16 cellular contexts compared by ENCODE assay signal in the genomic region with DNA sequence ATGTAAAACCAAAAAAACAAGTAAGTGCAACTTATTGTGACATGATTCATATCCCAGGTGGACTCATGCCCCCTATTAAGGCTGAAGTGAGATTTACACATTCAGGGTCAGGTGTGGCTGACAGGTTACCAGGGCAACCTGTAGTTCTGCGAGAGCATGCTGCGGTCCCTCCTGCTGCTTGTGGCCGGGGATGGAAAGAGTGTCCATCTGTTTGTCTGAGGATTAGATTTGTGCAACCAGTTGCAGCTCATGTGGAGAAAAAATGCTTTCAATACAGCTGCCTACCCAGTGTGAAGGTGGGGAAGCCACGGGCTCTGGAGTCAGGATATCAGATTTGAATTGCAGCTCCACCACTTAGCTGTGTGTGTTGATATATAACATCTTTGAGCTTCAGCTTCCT.
"Had no signal": no experiment of that assay in that cellular context is flagged by ENCODE, and none has a peak within 500 bp of the region (broad histone marks: within the 10 kb centered on the region; RNA-seq: fewer than 3 reads in every experiment).

No MANE protein-coding gene starts in this region.

- H3K27me3 ChIP-seq: ascending aorta, breast epithelium, dorsolateral prefrontal cortex, transverse colon had no signal

- ATAC-seq: activated CD8-positive, alpha-beta memory T cell treated with anti-CD3 and anti-CD28 coated beads, Interleukin-2, amount 10 ng/mL, durations not matched to agents 7 days and 5 days; gastroesophageal sphincter; left ventricle myocardium superior; natural killer cell; stimulated activated naive B cell treated with anti-CD40 and anti-IgM and Interleukin-4, amounts not matched to agents 10 μg/mL and 1 μg/mL and 100 μg/mL, for 72 hours had no signal

- H3K4me3 ChIP-seq: ascending aorta, breast epithelium, dorsolateral prefrontal cortex, gastroesophageal sphincter, transverse colon had no signal

- H3K36me3 ChIP-seq: ascending aorta, breast epithelium, gastroesophageal sphincter, transverse colon had no signal

- H3K9me3 ChIP-seq: ascending aorta had no signal

- H3K4me1 ChIP-seq: ascending aorta, breast epithelium, gastroesophageal sphincter had no signal

- H3K27ac ChIP-seq: ascending aorta, breast epithelium, dorsolateral prefrontal cortex, gastroesophageal sphincter, transverse colon had no signal

- DNase-seq: activated CD4-positive, alpha-beta T cell treated with anti-CD3 and anti-CD28 coated beads for 1 hour; activated CD4-positive, alpha-beta T cell treated with anti-CD3 and anti-CD28 coated beads, Interleukin-2, amount 50 U/mL, for 4 hours; activated CD8-positive, alpha-beta memory T cell treated with anti-CD3 and anti-CD28 coated beads, Interleukin-2, amount 10 ng/mL, durations not matched to agents 7 days and 5 days; activated naive CD4-positive, alpha-beta T cell treated with anti-CD3 and anti-CD28 coated beads, Interleukin-2, amount 10 ng/mL, durations not matched to agents 7 days and 5 days; activated T-cell treated with anti-CD3 and anti-CD28 coated beads, Interleukin-2, amount 50 U/mL, for 24 hours; left ventricle myocardium superior; mesenchymal stem cell; natural killer cell; posterior cingulate gyrus; stimulated activated CD4-positive, alpha-beta T cell treated with anti-CD3 and anti-CD28 coated beads, Interleukin-2, amount 100 ng/mL, for 48 hours; stimulated activated naive B cell treated with anti-CD40 and anti-IgM and Interleukin-4, amounts not matched to agents 10 μg/mL and 1 μg/mL and 100 μg/mL, for 72 hours; transverse colon had no signal
